Comparison of ENCODE assay signal across 8 cellular contexts in the genomic region with DNA sequence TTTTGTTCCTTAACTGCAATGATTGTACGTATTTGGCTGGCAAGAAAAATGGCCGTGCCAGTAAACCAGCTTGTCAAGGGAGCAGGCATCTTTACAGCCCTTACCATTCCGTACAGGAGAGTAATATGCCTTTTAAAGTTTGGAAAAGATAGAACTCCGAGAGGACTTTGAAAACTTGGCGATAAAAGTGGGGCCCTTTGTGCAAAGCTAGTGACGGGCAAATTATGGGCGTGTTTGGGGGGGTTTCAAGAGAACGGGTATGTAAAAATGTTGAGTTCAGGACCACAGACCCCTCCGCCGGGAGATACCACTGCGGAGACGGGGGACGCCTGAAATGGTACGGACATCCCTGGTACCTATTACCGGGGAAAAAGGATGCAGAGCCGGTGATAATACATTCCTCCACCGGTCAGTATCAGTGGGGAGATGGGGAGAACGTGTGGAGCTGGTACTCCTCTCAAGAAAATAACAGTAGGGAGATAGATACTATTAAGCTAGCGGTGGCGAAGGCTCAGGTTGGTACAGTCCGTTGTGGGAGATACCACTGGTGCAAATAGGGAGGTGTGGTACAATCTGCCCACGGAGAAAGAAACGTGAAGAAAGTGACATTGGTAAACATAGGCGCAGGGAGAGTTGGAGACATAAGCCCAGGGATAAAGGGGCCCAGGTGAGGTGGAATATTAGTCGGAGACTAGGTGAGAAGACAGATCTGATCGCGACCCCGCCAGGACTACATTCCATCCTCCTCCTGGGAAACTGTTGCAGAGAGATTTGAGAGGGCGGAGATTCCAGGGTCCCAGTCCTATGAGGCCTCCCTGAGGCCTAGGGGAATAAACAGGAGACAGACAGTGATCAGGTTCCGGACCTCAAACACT. TPM values are rescaled to one million over a fixed set of nuclear protein-coding genes. Genes with fewer than 3 reads are reported as not detected.
DNase-seq lines count a peak whose midpoint lies in the region; ATAC-seq lines count a peak whose summit lies in the region.

No MANE protein-coding gene starts in this region.

- peaks cover 7% of the 10 kb centered on the region for H3K36me3 Mint-ChIP-seq in dendritic cell treated with granulocyte-macrophage colony-stimulating factor and Interleukin-4, amounts not matched to agents 40 ng/mL and 50 ng/mL, for 4 days (ENCODE audit: low read depth)

- intact Hi-C loops in dendritic cell treated with granulocyte-macrophage colony-stimulating factor and Interleukin-4, amounts not matched to agents 40 ng/mL and 50 ng/mL, for 4 days (cut with micrococcal nuclease) = loop anchor here (2.0 to 10.0 kb wide), 3 partner anchors 184 to 456 kb away; partner anchors contain the start of genes ARAF, ELK1, UXT and ZNF81

- in situ Hi-C loops in G401 (cut with HindIII; ENCODE audit: low sequenced_read_pairs) = no loop called here

- H3K9me3 Mint-ChIP-seq in dendritic cell treated with granulocyte-macrophage colony-stimulating factor and Interleukin-4, amounts not matched to agents 40 ng/mL and 50 ng/mL, for 4 days = no peaks in the 10 kb centered on the region

- H3K27ac Mint-ChIP-seq in dendritic cell treated with granulocyte-macrophage colony-stimulating factor and Interleukin-4, amounts not matched to agents 40 ng/mL and 50 ng/mL, for 4 days = peak overlapping the region; percentile 98

- ATAC-seq in HG03066 (IDR thresholded peaks at IDR 0.05; ENCODE audit: low read depth, unreplicated experiment) = peak; percentile 68
- ATAC-seq in GM19463 (IDR thresholded peaks at IDR 0.05; ENCODE audit: unreplicated experiment) = no peak

- peak overlapping the region; percentile 95 for H3K4me3 Mint-ChIP-seq in dendritic cell treated with granulocyte-macrophage colony-stimulating factor and Interleukin-4, amounts not matched to agents 40 ng/mL and 50 ng/mL, for 4 days

- DNase-seq in G401 (ENCODE audit: low spot score) (peak; percentile 81), NCI-H460 (ENCODE audit: extremely low read depth, low read depth) (peak; percentile 68), left kidney (ENCODE audit: low read depth, low spot score) (peak; percentile 91)
- peak; percentile 75 for DNase-seq in activated CD4-positive, alpha-beta T cell treated with anti-CD3 and anti-CD28 coated beads, Interleukin-2, amount 50 U/mL, for 1 hour
- DNase-seq in stimulated activated CD4-positive, alpha-beta T cell treated with anti-CD3 and anti-CD28 coated beads, Interleukin-1b, Interleukin-23, amount 100 ng/mL, for 1 hour (ENCODE audit: low read depth in 2 of 2) = peak; percentile 23 to 52

- H3K27me3 Mint-ChIP-seq in dendritic cell treated with granulocyte-macrophage colony-stimulating factor and Interleukin-4, amounts not matched to agents 40 ng/mL and 50 ng/mL, for 4 days = no peaks in the 10 kb centered on the region

- peaks cover 5% of the 10 kb centered on the region for H3K4me1 Mint-ChIP-seq in dendritic cell treated with granulocyte-macrophage colony-stimulating factor and Interleukin-4, amounts not matched to agents 40 ng/mL and 50 ng/mL, for 4 days (ENCODE audit: low read depth)

RNA-seq across cellular contexts. Expression of gene SPACA5, which starts 14.5 kb away (rescaled TPM):
- not detected in 2 replicates for total RNA-seq in G401 (2014; rRNA removed; shearing (Covaris generic))
- total RNA-seq in NCI-H460 (2014; rRNA removed; shearing (Covaris generic)) = not detected in 2 replicates
- polyA plus RNA-seq in NCI-H460 (2014; cell fraction: nucleus; rRNA removed) = not detected in 2 replicates

RNA-seq across cellular contexts. Expression of gene ZNF182, which starts 17.5 kb away (rescaled TPM):
- 5.0 and 7.9 TPM in 2 replicates for total RNA-seq in G401 (2014; rRNA removed; shearing (Covaris generic))
- 4.4 and 6.6 TPM in 2 replicates for total RNA-seq in NCI-H460 (2014; rRNA removed; shearing (Covaris generic))
- 5.0 and 8.7 TPM in 2 replicates for polyA plus RNA-seq in NCI-H460 (2014; cell fraction: nucleus; rRNA removed)

RNA-seq across cellular contexts. Expression of gene ZNF630, which starts 50.2 kb away (rescaled TPM):
- total RNA-seq in G401 (2014; rRNA removed; shearing (Covaris generic)) = 0.12 TPM in 1 of 2 replicates, not detected in the other
- total RNA-seq in NCI-H460 (2014; rRNA removed; shearing (Covaris generic)) = 1.6 and 2.4 TPM in 2 replicates
- polyA plus RNA-seq in NCI-H460 (2014; cell fraction: nucleus; rRNA removed) = 0.08 and 1.0 TPM in 2 replicates

Comparison
In these comparisons a context has a peak if more than half of its experiments do, and no peak if none do; other contexts are left out.
1. DNase-seq: peak in every context shown above with its lines; median percentile 91 in left kidney; 81 in G401; 75 in activated CD4-positive, alpha-beta T cell treated with anti-CD3 and anti-CD28 coated beads, Interleukin-2, amount 50 U/mL, for 1 hour; 68 in NCI-H460; 38 in stimulated activated CD4-positive, alpha-beta T cell treated with anti-CD3 and anti-CD28 coated beads, Interleukin-1b, Interleukin-23, amount 100 ng/mL, for 1 hour.